In genomic region chr17:46002311-46002972, GRCh38 we compare ENCODE assay signal across 9 cellular contexts. TPM values are rescaled to one million over a fixed set of nuclear protein-coding genes. Genes with fewer than 3 reads are reported as not detected.
A peak's percentile ranks its signal among the peaks of the same experiment; 100 is the strongest.
DNase-seq lines count a peak whose midpoint lies in the region; ATAC-seq lines count a peak whose summit lies in the region.
"Had no signal": no experiment of that assay in that cellular context is flagged by ENCODE, and none has a peak within 500 bp of the region (broad histone marks: within the 10 kb centered on the region; RNA-seq: fewer than 3 reads in every experiment).

No MANE protein-coding gene starts in this region.

- H3K4me3 ChIP-seq in CD8-positive, alpha-beta memory T cell (ENCODE audit: low read length) = no peak overlapping the region

- peak overlapping the region in 3 of 8 donors; percentile 72 to 86 (median 85) for H3K27ac Mint-ChIP-seq in CD8-positive, alpha-beta memory T cell
- H3K27ac Mint-ChIP-seq in activated CD4-positive, alpha-beta memory T cell treated with anti-CD3 and anti-CD28 coated beads for 36 hours = no peak overlapping the region

- intact Hi-C loops in activated CD4-positive, alpha-beta memory T cell treated with anti-CD3 and anti-CD28 coated beads for 36 hours (cut with micrococcal nuclease) = loop anchor here (1.0 to 5.0 kb wide), 3 partner anchors 59 to 210 kb away; partner anchors contain the start of gene KANSL1

- no peak overlapping the region for H3K27ac ChIP-seq in CD8-positive, alpha-beta memory T cell (ENCODE audit: low read depth, low read length)

- CTCF ChIA-PET in CD8-positive, alpha-beta memory T cell (lab: Charles Lee) = interaction anchor here (0.6 to 5.6 kb wide), 23 partner anchors 10 to 284 kb away, joined by 3 to 54 read pairs (median 3); partner anchors contain the start of gene KANSL1
- CTCF ChIA-PET in activated CD4-positive, alpha-beta memory T cell treated with anti-CD3 and anti-CD28 coated beads for 36 hours (lab: Charles Lee) = interaction anchor here (0.8 to 7.0 kb wide), 18 partner anchors 12 to 284 kb away, joined by 3 to 50 read pairs (median 4); partner anchors contain the start of gene KANSL1

- H3K9me3 Mint-ChIP-seq in CD8-positive, alpha-beta memory T cell = no peaks in the 10 kb centered on the region
- H3K9me3 Mint-ChIP-seq in activated CD4-positive, alpha-beta memory T cell treated with anti-CD3 and anti-CD28 coated beads for 36 hours = peaks cover 4% of the 10 kb centered on the region
- H3K9me3 Mint-ChIP-seq: IgD-negative memory B cell had no signal

- peaks cover 0 to 1% of the 10 kb centered on the region in 2 donors for H3K27me3 Mint-ChIP-seq in CD8-positive, alpha-beta memory T cell
- H3K27me3 Mint-ChIP-seq in activated CD4-positive, alpha-beta memory T cell treated with anti-CD3 and anti-CD28 coated beads for 36 hours = no peaks in the 10 kb centered on the region
- H3K27me3 Mint-ChIP-seq: IgD-negative memory B cell had no signal

- POLR2A ChIA-PET in CD8-positive, alpha-beta memory T cell (lab: Charles Lee) = interaction anchor here (0.6 kb wide), 1 partner anchor 209 kb away, joined by 9 read pairs; no protein-coding TSS in a partner anchor
- POLR2A ChIA-PET in activated CD4-positive, alpha-beta memory T cell treated with anti-CD3 and anti-CD28 coated beads for 36 hours (lab: Charles Lee) = interaction anchor here (0.6 kb wide), 1 partner anchor 162 kb away, joined by 3 read pairs; no protein-coding TSS in a partner anchor

- ATAC-seq in HG02642 (IDR thresholded peaks at IDR 0.05; ENCODE audit: poor library complexity, unreplicated experiment) (peak; percentile 61), GM21367 (IDR thresholded peaks at IDR 0.05; ENCODE audit: unreplicated experiment) (no peak)

- peaks cover 0 to 3% (median 2%) of the 10 kb centered on the region in 3 donors for H3K4me1 Mint-ChIP-seq in CD8-positive, alpha-beta memory T cell
- no peaks in the 10 kb centered on the region for H3K4me1 Mint-ChIP-seq in activated CD4-positive, alpha-beta memory T cell treated with anti-CD3 and anti-CD28 coated beads for 36 hours (ENCODE audit: low read depth)
- H3K4me1 Mint-ChIP-seq: IgD-negative memory B cell had no signal

- H3K4me3 Mint-ChIP-seq in CD8-positive, alpha-beta memory T cell = no peak overlapping the region
- H3K4me3 Mint-ChIP-seq in activated CD4-positive, alpha-beta memory T cell treated with anti-CD3 and anti-CD28 coated beads for 36 hours = no peak overlapping the region

- no peaks in the 10 kb centered on the region for H3K36me3 ChIP-seq in CD8-positive, alpha-beta memory T cell (ENCODE audit: insufficient read depth, low read length)

- DNase-seq in CD8-positive, alpha-beta memory T cell = peak; percentile 60 to 77 (median 62)
- peak; percentile 30 for DNase-seq in NCI-H748 treated with DMSO at 0.1 percent for 48 hours (lab: John Stamatoyannopoulos, UW)
- peak; percentile 82 for DNase-seq in activated CD4-positive, alpha-beta memory T cell treated with anti-CD3 and anti-CD28 coated beads for 36 hours
- DNase-seq in ecto neural progenitor cell (ENCODE audit: low spot score) = peak; percentile 90
- DNase-seq in lung microvascular endothelial cell (ENCODE audit: low read depth in 2 of 2) = peak; percentile 54 to 72
- peak; percentile 50 for DNase-seq in stimulated activated CD8-positive, alpha-beta memory T cell treated with anti-CD3 and anti-CD28 coated beads, Interleukin-15, amount 100 ng/mL, for 24 hours (ENCODE audit: low read depth)

- no peaks in the 10 kb centered on the region for H3K9me3 ChIP-seq in CD8-positive, alpha-beta memory T cell (ENCODE audit: low read length)

- no peaks in the 10 kb centered on the region for H3K36me3 Mint-ChIP-seq in CD8-positive, alpha-beta memory T cell
- no peaks in the 10 kb centered on the region for H3K36me3 Mint-ChIP-seq in activated CD4-positive, alpha-beta memory T cell treated with anti-CD3 and anti-CD28 coated beads for 36 hours
- H3K36me3 Mint-ChIP-seq: IgD-negative memory B cell had no signal

- peaks cover 4% of the 10 kb centered on the region for H3K4me1 ChIP-seq in CD8-positive, alpha-beta memory T cell (ENCODE audit: insufficient read depth, low read length)

- H3K27me3 ChIP-seq in CD8-positive, alpha-beta memory T cell (ENCODE audit: insufficient read depth, low read length, poor library complexity, severe bottlenecking) = no peaks in the 10 kb centered on the region

RNA-seq across cellular contexts. Expression of gene STH, which starts 3.4 kb away (rescaled TPM):
- total RNA-seq in CD8-positive, alpha-beta memory T cell = not detected
- not detected for polyA plus RNA-seq in CD8-positive, alpha-beta memory T cell
- not detected for total RNA-seq in activated CD4-positive, alpha-beta memory T cell treated with anti-CD3 and anti-CD28 coated beads for 36 hours
- total RNA-seq in lung microvascular endothelial cell = not detected in 2 replicates
- polyA plus RNA-seq: IgD-negative memory B cell had no signal

Comparison
In these comparisons a context has a peak if more than half of its experiments do, and no peak if none do; other contexts are left out.
1. DNase-seq: peak in every context shown above with its lines; median percentile 90 in ecto neural progenitor cell; 82 in activated CD4-positive, alpha-beta memory T cell treated with anti-CD3 and anti-CD28 coated beads for 36 hours; 63 in lung microvascular endothelial cell; 62 in CD8-positive, alpha-beta memory T cell; 50 in stimulated activated CD8-positive, alpha-beta memory T cell treated with anti-CD3 and anti-CD28 coated beads, Interleukin-15, amount 100 ng/mL, for 24 hours; 30 in NCI-H748 treated with DMSO at 0.1 percent for 48 hours.